In the genomic region with DNA sequence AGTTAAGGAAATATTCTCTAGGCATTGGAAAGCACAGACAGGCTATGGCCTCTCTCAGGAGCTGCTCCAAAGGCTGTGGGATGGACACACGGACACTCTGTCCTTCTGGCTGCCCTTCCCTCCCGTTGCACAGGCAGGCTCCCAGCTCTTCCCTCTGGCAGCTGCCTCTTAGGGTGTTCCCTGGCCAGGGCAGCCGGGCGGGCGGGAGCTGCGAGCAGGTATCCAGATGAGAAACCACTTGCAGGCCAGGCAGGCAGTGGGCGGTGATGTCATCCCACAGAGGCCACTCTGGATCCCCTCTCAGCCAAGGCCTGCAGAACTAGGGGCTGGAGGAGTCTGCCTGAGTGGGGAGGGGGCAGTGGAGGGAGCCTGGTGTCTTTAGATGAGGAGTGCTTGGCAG, we compare ENCODE assay signal across 23 cellular contexts.
DNase-seq lines count a peak whose midpoint lies in the region; ATAC-seq and TF ChIP-seq lines count a peak whose summit lies in the region.
"Had no signal": no experiment of that assay in that cellular context is flagged by ENCODE, and none has a peak within 500 bp of the region (broad histone marks: within the 10 kb centered on the region; RNA-seq: fewer than 3 reads in every experiment).

No MANE protein-coding gene starts in this region.

- H3K4me1 ChIP-seq in BLaER1 treated with 17β-estradiol and CSF1 and Interleukin-3, amounts not matched to agents 10 nM and 100 nM: peaks cover 97 to 99% (median 98%) of the 10 kb centered on the region in 10 experiments
- H3K4me1 ChIP-seq in right atrium auricular region (peaks cover 0 to 91% of the 10 kb centered on the region in 2 donors), sigmoid colon (peaks cover 0 to 59% (median 53%) of the 10 kb centered on the region in 4 donors), PC-9 (replicated peaks; ENCODE audit: insufficient read depth) (no peaks in the 10 kb centered on the region)

- no TSS peak for BruUV-seq in PC-9 (replicated peaks; lab: Mats Ljungman, UMichigan)

- H3K36me3 ChIP-seq in BLaER1 treated with 17β-estradiol and CSF1 and Interleukin-3, amounts not matched to agents 10 nM and 100 nM: peaks cover 0 to 14% (median 9%) of the 10 kb centered on the region in 11 experiments; a peak in 8 of 22 replicates
- H3K36me3 ChIP-seq in right atrium auricular region: no peaks in the 10 kb centered on the region
- no peaks in the 10 kb centered on the region for H3K36me3 ChIP-seq in sigmoid colon
- H3K36me3 ChIP-seq in PC-9 (ENCODE audit: low read depth): no peaks in the 10 kb centered on the region
- H3K36me3 ChIP-seq: left lung had no signal

- peaks cover 2% of the 10 kb centered on the region for H3K36me3 Mint-ChIP-seq in T-helper 17 cell (ENCODE audit: low read depth)
- no peaks in the 10 kb centered on the region for H3K36me3 Mint-ChIP-seq in activated CD8-positive, alpha-beta memory T cell treated with anti-CD3 and anti-CD28 coated beads, Interleukin-2, amount 10 ng/mL, durations not matched to agents 7 days and 5 days
- H3K36me3 Mint-ChIP-seq: natural killer cell treated with Interleukin-12 subunit alpha and Interleukin-12 subunit beta and Interleukin-15 and Interleukin-18, amount 100 ng/mL, for 72 hours had no signal

- WGBS in sigmoid colon, 2 donors: 76 to 90% methylated on average over 7 of the region's 7 CpGs

- no peaks in the 10 kb centered on the region for H3F3A ChIP-seq in PC-9 (ENCODE audit: insufficient read depth, low read depth)

- TF ChIP-seq CTCF in right atrium auricular region (IDR thresholded peaks at IDR 0.05) (no peak), sigmoid colon (IDR thresholded peaks at IDR 0.05) (no peak), PC-9 (conservative IDR thresholded peaks at IDR 0.05) (no peak)

- H3K9me3 Mint-ChIP-seq in activated CD8-positive, alpha-beta memory T cell treated with anti-CD3 and anti-CD28 coated beads, Interleukin-2, amount 10 ng/mL, durations not matched to agents 7 days and 5 days (ENCODE audit: low read depth): no peaks in the 10 kb centered on the region
- H3K9me3 Mint-ChIP-seq: IgD-negative memory B cell; natural killer cell treated with Interleukin-12 subunit alpha and Interleukin-12 subunit beta and Interleukin-15 and Interleukin-18, amount 100 ng/mL, for 72 hours had no signal

- H3K27me3 ChIP-seq in BLaER1 treated with 17β-estradiol and CSF1 and Interleukin-3, amounts not matched to agents 10 nM and 100 nM: no peaks in the 10 kb centered on the region
- H3K27me3 ChIP-seq in right atrium auricular region (no peaks in the 10 kb centered on the region), sigmoid colon (no peaks in the 10 kb centered on the region), PC-9 (ENCODE audit: insufficient read depth, low read depth) (no peaks in the 10 kb centered on the region)
- H3K27me3 ChIP-seq: hepatocyte, left lung had no signal

- intact Hi-C loops in sigmoid colon (cut with DNase I) (loop anchor here (10.0 kb wide), 1 partner anchor 181 kb away; no protein-coding TSS in a partner anchor), PC-9 (cut with micrococcal nuclease; ENCODE audit: unreplicated experiment) (no loop called here)

- no peak for ATAC-seq in T-helper 17 cell
- no peak for ATAC-seq in HG02759 (IDR thresholded peaks at IDR 0.05; ENCODE audit: unreplicated experiment)
- no peak for ATAC-seq in activated CD8-positive, alpha-beta memory T cell treated with anti-CD3 and anti-CD28 coated beads, Interleukin-2, amount 10 ng/mL, durations not matched to agents 7 days and 5 days
- ATAC-seq: left lung; natural killer cell treated with Interleukin-12 subunit alpha and Interleukin-12 subunit beta and Interleukin-15 and Interleukin-18, amount 100 ng/mL, for 72 hours had no signal

- POLR2A ChIA-PET in PC-9 (lab: Charles Lee; ENCODE audit: unreplicated experiment): no interaction called here

- TF ChIP-seq POLR2A in sigmoid colon (IDR thresholded peaks at IDR 0.05): no peak

- no peak overlapping the region for H2AFZ ChIP-seq in PC-9
- H2AFZ ChIP-seq: hepatocyte, parathyroid adenoma had no signal

- CTCF ChIA-PET in PC-9 (lab: Charles Lee): no interaction called here
- CTCF ChIA-PET in activated CD8-positive, alpha-beta memory T cell treated with anti-CD3 and anti-CD28 coated beads, Interleukin-2, amount 10 ng/mL, durations not matched to agents 7 days and 5 days (lab: Charles Lee): interaction anchor here (0.8 to 4.3 kb wide), 4 partner anchors 20 to 60 kb away, joined by 3 to 29 read pairs (median 4); no protein-coding TSS in a partner anchor

- H3K27me3 Mint-ChIP-seq in T-helper 17 cell: no peaks in the 10 kb centered on the region
- H3K27me3 Mint-ChIP-seq in activated CD8-positive, alpha-beta memory T cell treated with anti-CD3 and anti-CD28 coated beads, Interleukin-2, amount 10 ng/mL, durations not matched to agents 7 days and 5 days: no peaks in the 10 kb centered on the region
- H3K27me3 Mint-ChIP-seq: IgD-negative memory B cell had no signal

- H3K4me3 Mint-ChIP-seq in T-helper 17 cell: no peak overlapping the region
- no peak overlapping the region for H3K4me3 Mint-ChIP-seq in activated CD8-positive, alpha-beta memory T cell treated with anti-CD3 and anti-CD28 coated beads, Interleukin-2, amount 10 ng/mL, durations not matched to agents 7 days and 5 days
- H3K4me3 Mint-ChIP-seq: IgD-negative memory B cell; natural killer cell treated with Interleukin-12 subunit alpha and Interleukin-12 subunit beta and Interleukin-15 and Interleukin-18, amount 100 ng/mL, for 72 hours had no signal

- no peak overlapping the region for H3K9ac ChIP-seq in BLaER1 treated with 17β-estradiol and CSF1 and Interleukin-3, amounts not matched to agents 10 nM and 100 nM
- H3K9ac ChIP-seq: parathyroid adenoma had no signal

- H3K9me2 ChIP-seq in PC-9 (ENCODE audit: insufficient read depth): no peaks in the 10 kb centered on the region

- no peak overlapping the region for H3K4me3 ChIP-seq in BLaER1 treated with 17β-estradiol and CSF1 and Interleukin-3, amounts not matched to agents 10 nM and 100 nM
- H3K4me3 ChIP-seq in right atrium auricular region (no peak overlapping the region), sigmoid colon (no peak overlapping the region), PC-9 (no peak overlapping the region)
- H3K4me3 ChIP-seq: hepatocyte, left lung had no signal

- H3K27ac ChIP-seq in BLaER1 treated with 17β-estradiol and CSF1 and Interleukin-3, amounts not matched to agents 10 nM and 100 nM: 0 out of 22 replicates have a peak overlapping the region, but pooled peaks of 1 of the 11 experiments have one; percentile 77
- H3K27ac ChIP-seq in right atrium auricular region (peak overlapping the region; percentile 9 to 29), sigmoid colon (peak overlapping the region; percentile 11 to 75 (median 36)), PC-9 (no peak overlapping the region)
- H3K27ac ChIP-seq: hepatocyte, left lung, parathyroid adenoma had no signal

- no peaks in the 10 kb centered on the region for H3K79me2 ChIP-seq in PC-9 (ENCODE audit: low read depth)

- no peak for TF ChIP-seq EP300 in sigmoid colon (IDR thresholded peaks at IDR 0.05)

- H3K4me1 Mint-ChIP-seq in T-helper 17 cell: peaks cover 23% of the 10 kb centered on the region
- peaks cover 10% of the 10 kb centered on the region for H3K4me1 Mint-ChIP-seq in activated CD8-positive, alpha-beta memory T cell treated with anti-CD3 and anti-CD28 coated beads, Interleukin-2, amount 10 ng/mL, durations not matched to agents 7 days and 5 days

- H3K9me3 ChIP-seq in BLaER1 treated with 17β-estradiol and CSF1 and Interleukin-3, amounts not matched to agents 10 nM and 100 nM (replicated peaks in 1 of 11): no peaks in the 10 kb centered on the region
- H3K9me3 ChIP-seq in T-helper 17 cell (ENCODE audit: control insufficient read depth, low read length, poor library complexity, severe bottlenecking): no peaks in the 10 kb centered on the region
- H3K9me3 ChIP-seq in right atrium auricular region: no peaks in the 10 kb centered on the region
- H3K9me3 ChIP-seq in sigmoid colon: no peaks in the 10 kb centered on the region
- H3K9me3 ChIP-seq in PC-9 (ENCODE audit: insufficient read depth, low read depth): no peaks in the 10 kb centered on the region
- H3K9me3 ChIP-seq: left lung had no signal

- DNase-seq in T-helper 17 cell: no peak
- no peak for DNase-seq in right atrium auricular region (ENCODE audit: low spot score)
- no peak for DNase-seq in sigmoid colon
- DNase-seq in PC-9: no peak
- DNase-seq in activated gamma-delta T cell treated with Interleukin-2 at 50 U/mL for 16 hours: no peak
- no peak for DNase-seq in activated CD8-positive, alpha-beta memory T cell treated with anti-CD3 and anti-CD28 coated beads, Interleukin-2, amount 10 ng/mL, durations not matched to agents 7 days and 5 days
- DNase-seq: activated CD4-positive, CD25-positive, alpha-beta regulatory T cell; activated effector memory CD4-positive, alpha-beta T cell treated with anti-CD3 and anti-CD28 coated beads, Interleukin-2, amount 50 U/mL, for 16 hours; Calu3; cerebellar nuclear complex; left lung; midbrain; NCI-H1092 treated with DMSO at 0.1 percent for 48 hours; NCI-H2029 treated with DMSO at 0.1 percent for 48 hours; NCI-H345; NCI-H774; RPMI8226 had no signal

- peaks cover 16 to 69% (median 51%) of the 10 kb centered on the region in 11 experiments; a peak in 19 of 22 replicates for H4K20me1 ChIP-seq in BLaER1 treated with 17β-estradiol and CSF1 and Interleukin-3, amounts not matched to agents 10 nM and 100 nM
- H4K20me1 ChIP-seq in PC-9 (ENCODE audit: insufficient read depth): no peaks in the 10 kb centered on the region

- H3K27ac Mint-ChIP-seq in T-helper 17 cell: peak overlapping the region; percentile 56
- no peak overlapping the region for H3K27ac Mint-ChIP-seq in activated CD8-positive, alpha-beta memory T cell treated with anti-CD3 and anti-CD28 coated beads, Interleukin-2, amount 10 ng/mL, durations not matched to agents 7 days and 5 days

- H3K4me2 ChIP-seq in BLaER1 treated with 17β-estradiol and CSF1 and Interleukin-3, amounts not matched to agents 10 nM and 100 nM: peak overlapping the region; percentile 88 to 98 (median 96); a peak in 21 of 22 replicates
- no peak overlapping the region for H3K4me2 ChIP-seq in PC-9
- H3K4me2 ChIP-seq: hepatocyte had no signal
